Comparison of ENCODE assay signal across 14 cellular contexts in genomic region chr11:70402685-70403084, GRCh38. TPM values are rescaled to one million over a fixed set of nuclear protein-coding genes. Genes with fewer than 3 reads are reported as not detected.
DNase-seq lines count a peak whose midpoint lies in the region; ATAC-seq and TF ChIP-seq lines count a peak whose summit lies in the region.
"Had no signal": no experiment of that assay in that cellular context is flagged by ENCODE, and none has a peak within 500 bp of the region (broad histone marks: within the 10 kb centered on the region; RNA-seq: fewer than 3 reads in every experiment).

No MANE protein-coding gene starts in this region.

- intact Hi-C loops in left ventricle myocardium inferior (cut with micrococcal nuclease) (no loop called here), cardiac septum (cut with DNase I) (no loop called here), left lung (cut with DNase I) (no loop called here)

- peaks cover 37% of the 10 kb centered on the region for H3K4me1 Mint-ChIP-seq in stimulated activated naive CD8-positive, alpha-beta T cell treated with anti-CD3 and anti-CD28 coated beads, Interleukin-15, Interleukin-2, amounts not matched to agents 100 ng/mL and 50 ng/mL, for 24 hours (ENCODE audit: low read depth)

- no peaks in the 10 kb centered on the region for H3K9me3 ChIP-seq in left ventricle myocardium inferior (replicated peaks)
- no peaks in the 10 kb centered on the region for H3K9me3 ChIP-seq in left lung
- H3K9me3 ChIP-seq: gastroesophageal sphincter had no signal

- no peak overlapping the region for H3K4me3 ChIP-seq in left ventricle myocardium inferior
- H3K4me3 ChIP-seq in left lung, result no peak overlapping the region
- H3K4me3 ChIP-seq: gastroesophageal sphincter had no signal

- peak overlapping the region; percentile 70 for H3K27ac ChIP-seq in left ventricle myocardium inferior (replicated peaks)
- no peak overlapping the region for H3K27ac ChIP-seq in left lung
- H3K27ac ChIP-seq: gastroesophageal sphincter had no signal

- in situ Hi-C loops in SK-MEL-5 (cut with HindIII; ENCODE audit: low pct_unique_long_range_greater_than_20kb, low sequenced_read_pairs), result no loop called here

- H3K36me3 ChIP-seq in left ventricle myocardium inferior (peaks cover 26% of the 10 kb centered on the region), left lung (peaks cover 0 to 24% of the 10 kb centered on the region in 2 donors)

- no peak for DNase-seq in left ventricle myocardium inferior
- no peak for DNase-seq in cardiac septum (ENCODE audit: low spot score)
- peak; percentile 78 for DNase-seq in SK-MEL-5 (ENCODE audit: low read depth, low spot score)
- no peak for DNase-seq in left lung
- DNase-seq in NCI-H146 (lab: John Stamatoyannopoulos, UW), result no peak
- DNase-seq: NCI-H1105; NCI-H526; stimulated activated CD4-positive, alpha-beta T cell treated with anti-CD3 and anti-CD28 coated beads, Interleukin-12 subunit alpha, Interleukin-12 subunit beta, amount 100 ng/mL, for 4 hours; stimulated activated CD8-positive, alpha-beta memory T cell treated with anti-CD3 and anti-CD28 coated beads, Interleukin-4, amount 100 ng/mL, for 48 hours had no signal

- peaks cover 96% of the 10 kb centered on the region for H3K4me1 ChIP-seq in left ventricle myocardium inferior
- peaks cover 9 to 42% of the 10 kb centered on the region in 2 donors for H3K4me1 ChIP-seq in left lung

- TF ChIP-seq CTCF in left ventricle myocardium inferior (IDR thresholded peaks at IDR 0.05; ENCODE audit: borderline replicate concordance) (no peak), left lung (IDR thresholded peaks at IDR 0.05) (no peak)

- peak overlapping the region; percentile 30 for H3K4me3 Mint-ChIP-seq in stimulated activated naive CD8-positive, alpha-beta T cell treated with anti-CD3 and anti-CD28 coated beads, Interleukin-15, Interleukin-2, amounts not matched to agents 100 ng/mL and 50 ng/mL, for 24 hours
- H3K4me3 Mint-ChIP-seq: activated T-helper 1 cell treated with anti-CD3 and anti-CD28 coated beads, Interleukin-12 subunit alpha, Interleukin-12 subunit beta, Interleukin-2, Interleukin-4 antibody, amounts not matched to agents 30 ng/mL and 10 ng/mL and 1 ng/mL, durations not matched to agents 14 hours and 24 hours and 36 hours had no signal

- ATAC-seq in left lung (peak; percentile 7), HG02970 (IDR thresholded peaks at IDR 0.05; ENCODE audit: low FRiP score, unreplicated experiment) (no peak), GM18502 (IDR thresholded peaks at IDR 0.05; ENCODE audit: poor library complexity, unreplicated experiment) (no peak)
- ATAC-seq: gastroesophageal sphincter had no signal

- H3K9me3 Mint-ChIP-seq in stimulated activated naive CD8-positive, alpha-beta T cell treated with anti-CD3 and anti-CD28 coated beads, Interleukin-15, Interleukin-2, amounts not matched to agents 100 ng/mL and 50 ng/mL, for 24 hours, result no peaks in the 10 kb centered on the region
- H3K9me3 Mint-ChIP-seq: activated T-helper 1 cell treated with anti-CD3 and anti-CD28 coated beads, Interleukin-12 subunit alpha, Interleukin-12 subunit beta, Interleukin-2, Interleukin-4 antibody, amounts not matched to agents 30 ng/mL and 10 ng/mL and 1 ng/mL, durations not matched to agents 14 hours and 24 hours and 36 hours had no signal

- H3K27me3 ChIP-seq in left ventricle myocardium inferior (ENCODE audit: low read depth), result no peaks in the 10 kb centered on the region
- peaks cover 0 to 91% of the 10 kb centered on the region in 2 donors for H3K27me3 ChIP-seq in left lung
- H3K27me3 ChIP-seq: gastroesophageal sphincter had no signal

- H3K27me3 Mint-ChIP-seq in stimulated activated naive CD8-positive, alpha-beta T cell treated with anti-CD3 and anti-CD28 coated beads, Interleukin-15, Interleukin-2, amounts not matched to agents 100 ng/mL and 50 ng/mL, for 24 hours, result peaks cover 19% of the 10 kb centered on the region

- peak overlapping the region; percentile 21 for H3K27ac Mint-ChIP-seq in stimulated activated naive CD8-positive, alpha-beta T cell treated with anti-CD3 and anti-CD28 coated beads, Interleukin-15, Interleukin-2, amounts not matched to agents 100 ng/mL and 50 ng/mL, for 24 hours

- peaks cover 10% of the 10 kb centered on the region for H3K36me3 Mint-ChIP-seq in stimulated activated naive CD8-positive, alpha-beta T cell treated with anti-CD3 and anti-CD28 coated beads, Interleukin-15, Interleukin-2, amounts not matched to agents 100 ng/mL and 50 ng/mL, for 24 hours (ENCODE audit: low read depth)

RNA-seq across cellular contexts. Expression of gene CTTN, which starts 4.4 kb away (rescaled TPM):
- total RNA-seq in left ventricle myocardium inferior, result 144 TPM
- 171 TPM for total RNA-seq in cardiac septum
- total RNA-seq in SK-MEL-5 (2014; rRNA removed; shearing (Covaris generic)), result 647 and 651 TPM in 2 replicates
- 766 and 876 TPM in 2 replicates for polyA plus RNA-seq in SK-MEL-5 (2015; cell fraction: cytosol; rRNA removed)
- polyA plus RNA-seq in SK-MEL-5 (2015; cell fraction: nucleus; rRNA removed), result 4,663 and 5,004 TPM in 2 replicates
- 100 to 1,000 TPM; 199 to 242 TPM for total RNA-seq in left lung
